24 cellular contexts compared by ENCODE assay signal in the genomic region with DNA sequence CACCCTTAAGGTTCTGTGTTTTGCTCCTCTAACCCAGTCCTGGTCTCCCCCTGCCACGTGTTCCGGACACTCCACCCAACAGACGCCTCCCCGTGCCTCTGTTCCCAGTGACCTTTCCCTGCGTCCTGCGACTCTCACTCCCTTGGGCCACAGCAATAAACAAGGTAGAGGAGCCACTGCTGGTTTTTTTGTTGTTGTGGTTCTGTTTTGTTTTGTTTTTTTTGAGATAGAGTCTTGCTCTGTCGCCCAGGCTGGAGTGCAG. TPM values are rescaled to one million over a fixed set of nuclear protein-coding genes. Genes with fewer than 3 reads are reported as not detected.
A peak's percentile ranks its signal among the peaks of the same experiment; 100 is the strongest.
DNase-seq lines count a peak whose midpoint lies in the region; ATAC-seq, FAIRE-seq and TF ChIP-seq lines count a peak whose summit lies in the region.
"Had no signal": no experiment of that assay in that cellular context is flagged by ENCODE, and none has a peak within 500 bp of the region (broad histone marks: within the 10 kb centered on the region; RNA-seq: fewer than 3 reads in every experiment).

No MANE protein-coding gene starts in this region.

- H3K9me3 ChIP-seq in HepG2 (ENCODE audit: low read length) (no peaks in the 10 kb centered on the region), right lobe of liver (no peaks in the 10 kb centered on the region), colonic mucosa (no peaks in the 10 kb centered on the region), mucosa of stomach (ENCODE audit: control insufficient read depth, low read length) (no peaks in the 10 kb centered on the region)
- H3K9me3 ChIP-seq: HAP-1, left lung, upper lobe of left lung had no signal

- 7% methylated on average over 7 of the region's 7 CpGs for WGBS in HepG2 (ENCODE audit: low lambda C conversion rate)
- WGBS in right lobe of liver (ENCODE audit: insufficient coverage, low coverage, low lambda C conversion rate, missing lambda C conversion rate): 84% methylated on average over 7 of the region's 7 CpGs

- intact Hi-C loops in HepG2 (cut with micrococcal nuclease; ENCODE audit: unreplicated experiment): no loop called here
- intact Hi-C loops in right lobe of liver (cut with DNase I): loop anchor here in 1 of 2 donors (5.0 kb wide), 1 partner anchor 46 kb away; no protein-coding TSS in a partner anchor
- intact Hi-C loops in colonic mucosa (cut with DNase I): no loop called here

- H4K20me1 ChIP-seq in HepG2 (ENCODE audit: insufficient read depth, low read length): no peaks in the 10 kb centered on the region

- no peak for FAIRE-seq in HepG2 (lab: Jason Lieb, UNC)
- FAIRE-seq: A204.1, bronchial epithelial cell, GM12878, TTC549 had no signal

- DNase-seq in HepG2 (ENCODE audit: low spot score): no peak
- DNase-seq in right lobe of liver: no peak
- no peak for DNase-seq in colonic mucosa
- no peak for DNase-seq in midbrain (lab: John Stamatoyannopoulos, UW)
- DNase-seq in NCI-H82 treated with DMSO at 0.1 percent for 48 hours (lab: John Stamatoyannopoulos, UW; ENCODE audit: unreplicated experiment): no peak
- no peak for DNase-seq in NCI-H2081 treated with DMSO at 0.1 percent for 48 hours (lab: John Stamatoyannopoulos, UW)
- DNase-seq: activated gamma-delta T cell; activated naive CD8-positive, alpha-beta T cell treated with anti-CD3 and anti-CD28 coated beads for 36 hours; activated T-cell treated with anti-CD3 and anti-CD28 coated beads, Interleukin-2, amount 50 U/mL, for 24 hours; naive thymus-derived CD4-positive, alpha-beta T cell; NCI-H1048; NCI-H1694; NCI-H446 treated with DMSO at 0.1 percent for 48 hours; nucleus accumbens had no signal

- H3K36me3 ChIP-seq in HepG2 (replicated peaks in 1 of 2; ENCODE audit: control insufficient read depth in 1 of 2, insufficient read depth in 2 of 2, low read length in 2 of 2) (no peaks in the 10 kb centered on the region), right lobe of liver (no peaks in the 10 kb centered on the region), colonic mucosa (no peaks in the 10 kb centered on the region), mucosa of stomach (ENCODE audit: control insufficient read depth, insufficient read depth, low read length) (no peaks in the 10 kb centered on the region)
- H3K36me3 ChIP-seq: HAP-1, left lung, upper lobe of left lung had no signal

- H3K4me1 ChIP-seq in HepG2 (ENCODE audit: insufficient read depth, low read length) (peaks cover 65% of the 10 kb centered on the region), right lobe of liver (peaks cover 0 to 13% (median 0%) of the 10 kb centered on the region in 4 donors), colonic mucosa (peaks cover 10% of the 10 kb centered on the region), mucosa of stomach (ENCODE audit: control insufficient read depth, insufficient read depth, low read length) (peaks cover 42% of the 10 kb centered on the region)

- no TSS peak for BruUV-seq in HepG2 (replicated peaks; lab: Mats Ljungman, UMichigan)

- H3K27me3 ChIP-seq in HepG2 (ENCODE audit: control insufficient read depth in 1 of 2, insufficient read depth in 2 of 2, low read length in 2 of 2) (peaks cover 2 to 19% of the 10 kb centered on the region in 2 experiments; a peak in 2 of 5 replicates), right lobe of liver (no peaks in the 10 kb centered on the region), colonic mucosa (peaks cover 17% of the 10 kb centered on the region), mucosa of stomach (ENCODE audit: control insufficient read depth, insufficient read depth, low read length) (peaks cover 22% of the 10 kb centered on the region)

- in situ Hi-C loops in HepG2 (cut with HindIII; ENCODE audit: extremely low pct_ligation_motif_present, low pct_unique_long_range_greater_than_20kb): no loop called here

- ATAC-seq in HepG2: no peak
- ATAC-seq in right lobe of liver: no peak
- no peak for ATAC-seq in HG02973 (IDR thresholded peaks at IDR 0.05; ENCODE audit: unreplicated experiment)

- TF ChIP-seq EP300 in HepG2 (IDR thresholded peaks at IDR 0.05; ENCODE audit: low read depth in 2 of 2, low read length in 2 of 2): no peak
- TF ChIP-seq EP300 in HepG2 (CRISPR knock-in tag; IDR thresholded peaks at IDR 0.05; ENCODE audit: borderline replicate concordance): no peak

- TF ChIP-seq CTCF in HepG2 (CRISPR knock-in tag; IDR thresholded peaks at IDR 0.05): no peak
- no peak for TF ChIP-seq CTCF in right lobe of liver (IDR thresholded peaks at IDR 0.05)
- no peak for TF ChIP-seq CTCF in colonic mucosa (IDR thresholded peaks at IDR 0.05)

- H3K79me2 ChIP-seq in HepG2 (ENCODE audit: insufficient read depth, low read length): no peaks in the 10 kb centered on the region

- H3K4me3 ChIP-seq in HepG2 (replicated peaks in 1 of 3; ENCODE audit: insufficient read depth in 1 of 3, low read depth in 2 of 3, low read length in 3 of 3): peak overlapping the region; percentile 20 to 61 (median 40); a peak in 5 of 6 replicates
- no peak overlapping the region for H3K4me3 ChIP-seq in right lobe of liver
- H3K4me3 ChIP-seq in colonic mucosa: no peak overlapping the region
- no peak overlapping the region for H3K4me3 ChIP-seq in mucosa of stomach (ENCODE audit: low read length)
- H3K4me3 ChIP-seq: GM12878, HAP-1, left lung, upper lobe of left lung had no signal

- CTCF ChIA-PET in HepG2 (lab: Yijun Ruan, JAX; ENCODE audit: low intra/inter-chr PET ratio, low total read pairs): no interaction called here

- POLR2A ChIA-PET in HepG2 (lab: Yijun Ruan, JAX): interaction anchor here (1.1 to 2.9 kb wide), 5 partner anchors 20 to 139 kb away, joined by 3 to 22 read pairs (median 7); partner anchors contain the start of genes NTHL1, RPS2, TRAF7 and TSC2

- TF ChIP-seq POLR2A in HepG2 (IDR thresholded peaks at IDR 0.05; ENCODE audit: insufficient read depth in 1 of 2, low read depth in 2 of 2, low read length in 2 of 2): no peak
- no peak for TF ChIP-seq POLR2A in right lobe of liver (IDR thresholded peaks at IDR 0.05)

- H3K9ac ChIP-seq in HepG2 (ENCODE audit: insufficient read depth, low read depth, low read length) (peak overlapping the region; percentile 60), colonic mucosa (ENCODE audit: low read depth in 2 of 2, low read length in 2 of 2) (peak overlapping the region; percentile 56 to 82), mucosa of stomach (ENCODE audit: low read length) (peak overlapping the region; percentile 62)

- H2AFZ ChIP-seq in HepG2 (ENCODE audit: low read length): peak overlapping the region; percentile 59

- H3K27ac ChIP-seq in HepG2 (ENCODE audit: extremely low read length, insufficient read depth, low read length): no peak overlapping the region
- no peak overlapping the region for H3K27ac ChIP-seq in right lobe of liver
- peak overlapping the region; percentile 72 for H3K27ac ChIP-seq in colonic mucosa
- H3K27ac ChIP-seq: left lung, upper lobe of left lung had no signal

- TF ChIP-seq RAD21 in HepG2 (CRISPR knock-in tag; IDR thresholded peaks at IDR 0.05): no peak

- H3K4me2 ChIP-seq in HepG2 (ENCODE audit: low read depth, low read length): peak overlapping the region; percentile 93

RNA-seq across cellular contexts. Expression of gene NPW, which starts 3.7 kb away (rescaled TPM):
- total RNA-seq in HepG2 (2016; rRNA removed; fragmentation: Illumina TruSeq; extraction: Trizol) (0.97 TPM in 1 of 2 replicates, not detected in the other), right lobe of liver (10 to 100 TPM in 2 of 6 experiments, 1 to 10 TPM in 4; 2.7 to 12.3 (median 8.2) TPM), colonic mucosa (1 to 10 TPM; 3.5 to 3.8 TPM)
- total RNA-seq in HepG2 (2016; cell fraction: cytosol; rRNA removed; fragmentation: Illumina TruSeq; extraction: Trizol; ENCODE audit: low read depth): 1.1 and 2.6 TPM in 2 replicates
- total RNA-seq in HepG2 (2016; cell fraction: insoluble cytoplasmic fraction; rRNA removed; fragmentation: Illumina TruSeq; extraction: Trizol): 0.87 TPM in 1 of 2 replicates, not detected in the other
- 0.71 and 0.79 TPM in 2 replicates for total RNA-seq in HepG2 (2016; cell fraction: membrane; rRNA removed; fragmentation: Illumina TruSeq; extraction: Trizol)
- total RNA-seq in HepG2 (2016; cell fraction: nucleus; rRNA removed; fragmentation: Illumina TruSeq; extraction: Trizol): not detected in 2 replicates
- polyA plus RNA-seq in HepG2 (2011; rRNA removed): 0.24 and 0.25 TPM in 2 replicates
- polyA plus RNA-seq in HepG2 (2011; cell fraction: cytosol; rRNA removed): 0.50 and 0.85 TPM in 2 replicates
- 1.1 and 1.2 TPM in 2 replicates for polyA plus RNA-seq in HepG2 (2011; cell fraction: nucleus; rRNA removed)
- polyA plus RNA-seq in HepG2 (2012): 0.82 and 1.4 TPM in 2 replicates
- polyA plus RNA-seq in HepG2 (2016; cell fraction: cytosol; fragmentation: Illumina TruSeq; extraction: Trizol; ENCODE audit: low read depth): 0.87 and 1.2 TPM in 2 replicates
- polyA plus RNA-seq in HepG2 (2016; cell fraction: insoluble cytoplasmic fraction; fragmentation: Illumina TruSeq; extraction: Trizol; ENCODE audit: low read depth): 0.61 and 0.63 TPM in 2 replicates
- 0.42 and 0.81 TPM in 2 replicates for polyA plus RNA-seq in HepG2 (2016; cell fraction: membrane; fragmentation: Illumina TruSeq; extraction: Trizol; ENCODE audit: low read depth)
- 0.85 and 2.0 TPM in 2 replicates for polyA plus RNA-seq in HepG2 (2016; cell fraction: nucleus; fragmentation: Illumina TruSeq; extraction: Trizol; ENCODE audit: insufficient read depth, low read depth)
- 0.21 TPM in 1 of 2 replicates, not detected in the other for polyA minus RNA-seq in HepG2 (2011; rRNA and poly(A)+ RNA removed; ENCODE audit: low replicate concordance)
- 3.4 TPM in 1 of 2 replicates, not detected in the other for polyA minus RNA-seq in HepG2 (2011; cell fraction: cytosol; rRNA and poly(A)+ RNA removed)
- 0.50 TPM in 1 of 2 replicates, not detected in the other for polyA minus RNA-seq in HepG2 (2011; cell fraction: nucleus; rRNA and poly(A)+ RNA removed)
- total RNA-seq: bronchial epithelial cell, subcutaneous adipose tissue had no signal
- polyA plus RNA-seq: naive thymus-derived CD4-positive, alpha-beta T cell had no signal

RNA-seq across cellular contexts. Expression of gene ZNF598, which starts 6.3 kb away (rescaled TPM):
- total RNA-seq in HepG2 (2016; rRNA removed; fragmentation: Illumina TruSeq; extraction: Trizol) (9.5 and 13.5 TPM in 2 replicates), right lobe of liver (10 to 100 TPM; 21.6 to 46.4 (median 25.0) TPM), colonic mucosa (10 to 100 TPM; 45.4 to 64.3 TPM)
- 7.8 and 8.6 TPM in 2 replicates for total RNA-seq in HepG2 (2016; cell fraction: cytosol; rRNA removed; fragmentation: Illumina TruSeq; extraction: Trizol; ENCODE audit: low read depth)
- total RNA-seq in HepG2 (2016; cell fraction: insoluble cytoplasmic fraction; rRNA removed; fragmentation: Illumina TruSeq; extraction: Trizol): 6.1 and 14.0 TPM in 2 replicates
- 8.0 and 9.4 TPM in 2 replicates for total RNA-seq in HepG2 (2016; cell fraction: membrane; rRNA removed; fragmentation: Illumina TruSeq; extraction: Trizol)
- 15.2 and 16.0 TPM in 2 replicates for total RNA-seq in HepG2 (2016; cell fraction: nucleus; rRNA removed; fragmentation: Illumina TruSeq; extraction: Trizol)
- polyA plus RNA-seq in HepG2 (2011; rRNA removed): 14.2 and 17.6 TPM in 2 replicates
- polyA plus RNA-seq in HepG2 (2011; cell fraction: cytosol; rRNA removed): 10.9 and 19.8 TPM in 2 replicates
- 80.6 and 103 TPM in 2 replicates for polyA plus RNA-seq in HepG2 (2011; cell fraction: nucleus; rRNA removed)
- 6.9 and 11.3 TPM in 2 replicates for polyA plus RNA-seq in HepG2 (2012)
- 4.2 and 5.0 TPM in 2 replicates for polyA plus RNA-seq in HepG2 (2016; cell fraction: cytosol; fragmentation: Illumina TruSeq; extraction: Trizol; ENCODE audit: low read depth)
- 14.5 and 15.5 TPM in 2 replicates for polyA plus RNA-seq in HepG2 (2016; cell fraction: insoluble cytoplasmic fraction; fragmentation: Illumina TruSeq; extraction: Trizol; ENCODE audit: low read depth)
- polyA plus RNA-seq in HepG2 (2016; cell fraction: membrane; fragmentation: Illumina TruSeq; extraction: Trizol; ENCODE audit: low read depth): 8.5 and 11.6 TPM in 2 replicates
- 58.7 and 59.3 TPM in 2 replicates for polyA plus RNA-seq in HepG2 (2016; cell fraction: nucleus; fragmentation: Illumina TruSeq; extraction: Trizol; ENCODE audit: insufficient read depth, low read depth)
- polyA minus RNA-seq in HepG2 (2011; rRNA and poly(A)+ RNA removed; ENCODE audit: low replicate concordance): 25.2 and 28.9 TPM in 2 replicates
- polyA minus RNA-seq in HepG2 (2011; cell fraction: cytosol; rRNA and poly(A)+ RNA removed): 12.5 and 18.7 TPM in 2 replicates
- 12.6 and 18.4 TPM in 2 replicates for polyA minus RNA-seq in HepG2 (2011; cell fraction: nucleus; rRNA and poly(A)+ RNA removed)

RNA-seq across cellular contexts. Expression of gene NHERF2, which starts 10.8 kb away (rescaled TPM):
- total RNA-seq in HepG2 (2016; rRNA removed; fragmentation: Illumina TruSeq; extraction: Trizol) (15.8 and 23.7 TPM in 2 replicates), right lobe of liver (100 to 1,000 TPM; 129 to 284 (median 186) TPM), colonic mucosa (10 to 100 TPM; 64.0 to 77.9 TPM)
- total RNA-seq in HepG2 (2016; cell fraction: cytosol; rRNA removed; fragmentation: Illumina TruSeq; extraction: Trizol; ENCODE audit: low read depth): 17.2 and 21.7 TPM in 2 replicates
- total RNA-seq in HepG2 (2016; cell fraction: insoluble cytoplasmic fraction; rRNA removed; fragmentation: Illumina TruSeq; extraction: Trizol): 14.8 and 26.0 TPM in 2 replicates
- 42.5 and 44.6 TPM in 2 replicates for total RNA-seq in HepG2 (2016; cell fraction: membrane; rRNA removed; fragmentation: Illumina TruSeq; extraction: Trizol)
- total RNA-seq in HepG2 (2016; cell fraction: nucleus; rRNA removed; fragmentation: Illumina TruSeq; extraction: Trizol): 14.4 and 15.0 TPM in 2 replicates
- polyA plus RNA-seq in HepG2 (2011; rRNA removed): 39.3 and 47.2 TPM in 2 replicates
- polyA plus RNA-seq in HepG2 (2011; cell fraction: cytosol; rRNA removed): 28.8 and 54.4 TPM in 2 replicates
- polyA plus RNA-seq in HepG2 (2011; cell fraction: nucleus; rRNA removed): 94.7 and 105 TPM in 2 replicates
- 25.8 and 38.7 TPM in 2 replicates for polyA plus RNA-seq in HepG2 (2012)
- 54.0 and 63.1 TPM in 2 replicates for polyA plus RNA-seq in HepG2 (2016; cell fraction: cytosol; fragmentation: Illumina TruSeq; extraction: Trizol; ENCODE audit: low read depth)
- polyA plus RNA-seq in HepG2 (2016; cell fraction: insoluble cytoplasmic fraction; fragmentation: Illumina TruSeq; extraction: Trizol; ENCODE audit: low read depth): 37.8 and 52.2 TPM in 2 replicates
- 72.6 and 84.9 TPM in 2 replicates for polyA plus RNA-seq in HepG2 (2016; cell fraction: membrane; fragmentation: Illumina TruSeq; extraction: Trizol; ENCODE audit: low read depth)
- polyA plus RNA-seq in HepG2 (2016; cell fraction: nucleus; fragmentation: Illumina TruSeq; extraction: Trizol; ENCODE audit: insufficient read depth, low read depth): 53.4 and 59.6 TPM in 2 replicates
- 6.8 and 36.4 TPM in 2 replicates for polyA minus RNA-seq in HepG2 (2011; rRNA and poly(A)+ RNA removed; ENCODE audit: low replicate concordance)
- 24.4 and 28.2 TPM in 2 replicates for polyA minus RNA-seq in HepG2 (2011; cell fraction: cytosol; rRNA and poly(A)+ RNA removed)
- 13.3 and 13.8 TPM in 2 replicates for polyA minus RNA-seq in HepG2 (2011; cell fraction: nucleus; rRNA and poly(A)+ RNA removed)

RNA-seq across cellular contexts. Expression of gene SYNGR3, which starts 26.1 kb away (rescaled TPM):
- total RNA-seq in HepG2 (2016; rRNA removed; fragmentation: Illumina TruSeq; extraction: Trizol) (0.58 and 0.97 TPM in 2 replicates), right lobe of liver (under 1 TPM in 1 of 6 experiments, not detected in 5; 0.22 TPM), colonic mucosa (1 to 10 TPM; 1.5 to 1.9 TPM)
- total RNA-seq in HepG2 (2016; cell fraction: cytosol; rRNA removed; fragmentation: Illumina TruSeq; extraction: Trizol; ENCODE audit: low read depth): 1.1 and 1.2 TPM in 2 replicates
- total RNA-seq in HepG2 (2016; cell fraction: insoluble cytoplasmic fraction; rRNA removed; fragmentation: Illumina TruSeq; extraction: Trizol): 0.43 and 1.1 TPM in 2 replicates
- total RNA-seq in HepG2 (2016; cell fraction: membrane; rRNA removed; fragmentation: Illumina TruSeq; extraction: Trizol): 1.5 and 2.1 TPM in 2 replicates
- total RNA-seq in HepG2 (2016; cell fraction: nucleus; rRNA removed; fragmentation: Illumina TruSeq; extraction: Trizol): 0.84 and 0.85 TPM in 2 replicates
- polyA plus RNA-seq in HepG2 (2011; rRNA removed): 5.7 and 7.4 TPM in 2 replicates
- polyA plus RNA-seq in HepG2 (2011; cell fraction: cytosol; rRNA removed): 4.4 and 4.8 TPM in 2 replicates
- polyA plus RNA-seq in HepG2 (2011; cell fraction: nucleus; rRNA removed): 10.2 and 11.3 TPM in 2 replicates
- polyA plus RNA-seq in HepG2 (2012): 2.5 and 5.3 TPM in 2 replicates
- 1.00 and 1.2 TPM in 2 replicates for polyA plus RNA-seq in HepG2 (2016; cell fraction: cytosol; fragmentation: Illumina TruSeq; extraction: Trizol; ENCODE audit: low read depth)
- polyA plus RNA-seq in HepG2 (2016; cell fraction: insoluble cytoplasmic fraction; fragmentation: Illumina TruSeq; extraction: Trizol; ENCODE audit: low read depth): 0.64 and 0.72 TPM in 2 replicates
- polyA plus RNA-seq in HepG2 (2016; cell fraction: membrane; fragmentation: Illumina TruSeq; extraction: Trizol; ENCODE audit: low read depth): 1.2 and 1.4 TPM in 2 replicates
- polyA plus RNA-seq in HepG2 (2016; cell fraction: nucleus; fragmentation: Illumina TruSeq; extraction: Trizol; ENCODE audit: insufficient read depth, low read depth): 1.1 and 1.4 TPM in 2 replicates
- 6.2 and 7.1 TPM in 2 replicates for polyA minus RNA-seq in HepG2 (2011; rRNA and poly(A)+ RNA removed; ENCODE audit: low replicate concordance)
- polyA minus RNA-seq in HepG2 (2011; cell fraction: cytosol; rRNA and poly(A)+ RNA removed): 4.1 and 4.4 TPM in 2 replicates
- 1.3 and 2.1 TPM in 2 replicates for polyA minus RNA-seq in HepG2 (2011; cell fraction: nucleus; rRNA and poly(A)+ RNA removed)
- total RNA-seq: subcutaneous adipose tissue had no signal

RNA-seq across cellular contexts. Expression of gene NTHL1, which starts 31.8 kb away (rescaled TPM):
- total RNA-seq in HepG2 (2016; rRNA removed; fragmentation: Illumina TruSeq; extraction: Trizol): 64.8 and 64.9 TPM in 2 replicates
- total RNA-seq in HepG2 (2016; cell fraction: cytosol; rRNA removed; fragmentation: Illumina TruSeq; extraction: Trizol; ENCODE audit: low read depth): 24.9 and 26.2 TPM in 2 replicates
- total RNA-seq in HepG2 (2016; cell fraction: insoluble cytoplasmic fraction; rRNA removed; fragmentation: Illumina TruSeq; extraction: Trizol): 69.4 and 70.6 TPM in 2 replicates
- total RNA-seq in HepG2 (2016; cell fraction: membrane; rRNA removed; fragmentation: Illumina TruSeq; extraction: Trizol): 25.2 and 29.9 TPM in 2 replicates
- 22.8 and 26.0 TPM in 2 replicates for total RNA-seq in HepG2 (2016; cell fraction: nucleus; rRNA removed; fragmentation: Illumina TruSeq; extraction: Trizol)
- polyA plus RNA-seq in HepG2 (2011; rRNA removed): 47.5 and 55.6 TPM in 2 replicates
- 63.4 and 112 TPM in 2 replicates for polyA plus RNA-seq in HepG2 (2011; cell fraction: cytosol; rRNA removed)
- polyA plus RNA-seq in HepG2 (2011; cell fraction: nucleus; rRNA removed): 61.1 and 66.7 TPM in 2 replicates
- polyA plus RNA-seq in HepG2 (2012): 19.7 and 24.2 TPM in 2 replicates
- 12.4 and 13.2 TPM in 2 replicates for polyA plus RNA-seq in HepG2 (2016; cell fraction: cytosol; fragmentation: Illumina TruSeq; extraction: Trizol; ENCODE audit: low read depth)
- polyA plus RNA-seq in HepG2 (2016; cell fraction: insoluble cytoplasmic fraction; fragmentation: Illumina TruSeq; extraction: Trizol; ENCODE audit: low read depth): 43.0 and 46.2 TPM in 2 replicates
- polyA plus RNA-seq in HepG2 (2016; cell fraction: membrane; fragmentation: Illumina TruSeq; extraction: Trizol; ENCODE audit: low read depth): 15.6 and 17.1 TPM in 2 replicates
- 42.8 and 44.9 TPM in 2 replicates for polyA plus RNA-seq in HepG2 (2016; cell fraction: nucleus; fragmentation: Illumina TruSeq; extraction: Trizol; ENCODE audit: insufficient read depth, low read depth)
- polyA minus RNA-seq in HepG2 (2011; rRNA and poly(A)+ RNA removed; ENCODE audit: low replicate concordance): 25.8 and 50.8 TPM in 2 replicates
- 24.2 and 32.7 TPM in 2 replicates for polyA minus RNA-seq in HepG2 (2011; cell fraction: cytosol; rRNA and poly(A)+ RNA removed)
- 9.3 and 11.6 TPM in 2 replicates for polyA minus RNA-seq in HepG2 (2011; cell fraction: nucleus; rRNA and poly(A)+ RNA removed)
- 100 to 1,000 TPM in 1 of 6 experiments, 10 to 100 TPM in 5; 12.0 to 127 (median 42.6) TPM for total RNA-seq in right lobe of liver
- 10 to 100 TPM; 30.1 to 96.8 TPM for total RNA-seq in colonic mucosa

Comparison
In these comparisons a context has a peak if more than half of its experiments do, and no peak if none do; other contexts are left out.
1. H3K4me3 ChIP-seq: peak in HepG2 (3 of 3); none in right lobe of liver (0 of 3), colonic mucosa (single experiment) and mucosa of stomach (single experiment).
2. Peak in every context shown above with its lines, with median percentiles within 50 percentile points of each other: H3K9ac ChIP-seq.